Comparison of ENCODE assay signal across 23 cellular contexts in the genomic region with DNA sequence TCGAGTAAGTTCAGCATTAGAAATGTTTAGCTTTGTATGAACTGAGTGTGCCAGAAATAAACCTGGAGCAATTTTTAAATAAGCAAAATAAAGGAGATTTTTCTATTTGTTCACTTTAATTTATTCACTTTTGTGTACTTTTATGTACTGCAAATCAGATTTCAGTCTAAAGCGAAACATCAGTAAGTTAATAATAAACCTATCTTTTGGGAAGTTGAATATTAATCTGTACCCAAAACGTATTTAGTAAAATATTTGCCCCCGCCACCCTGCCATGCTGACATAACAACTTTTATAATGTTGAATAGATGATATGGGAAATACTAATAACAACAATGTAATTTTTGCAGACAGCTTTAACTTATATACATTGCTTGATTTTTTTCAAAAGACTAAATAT.
"Had no signal": no experiment of that assay in that cellular context is flagged by ENCODE, and none has a peak within 500 bp of the region (broad histone marks: within the 10 kb centered on the region; RNA-seq: fewer than 3 reads in every experiment).

No MANE protein-coding gene starts in this region.

- H3K9ac ChIP-seq: SK-N-SH had no signal

- DNase-seq: activated CD4-positive, alpha-beta T cell treated with anti-CD3 and anti-CD28 coated beads, Interleukin-2, amount 10 ng/mL, durations not matched to agents 7 days and 5 days; activated CD8-positive, alpha-beta memory T cell treated with anti-CD3 and anti-CD28 coated beads, Interleukin-2, amount 10 ng/mL, durations not matched to agents 7 days and 5 days; activated CD8-positive, alpha-beta T cell treated with anti-CD3 and anti-CD28 coated beads for 36 hours; activated gamma-delta T cell treated with Interleukin-2 at 50 U/mL for 16 hours; activated T-cell treated with anti-CD3 and anti-CD28 coated beads for 4 hours; anterior cingulate cortex; central memory CD4-positive, alpha-beta T cell; dermis blood vessel endothelial cell; effector memory CD8-positive, alpha-beta T cell; esophagus squamous epithelium; gastrocnemius medialis; head of caudate nucleus; left lung; mammary epithelial cell; midbrain; nephron progenitor cell; SK-N-SH; spleen; stimulated activated CD4-positive, alpha-beta T cell treated with anti-CD3 and anti-CD28 coated beads, Interleukin-4, amount 100 ng/mL, for 24 hours; stimulated activated naive CD4-positive, alpha-beta T cell treated with Interleukin-2 at 50 U/mL for 16 hours; substantia nigra; thyroid gland had no signal

- H3K36me3 ChIP-seq: gastrocnemius medialis, left lung, thyroid gland had no signal

- H3K9me3 ChIP-seq: body of pancreas, esophagus squamous epithelium, gastrocnemius medialis, left lung, SK-N-SH, spleen, thyroid gland had no signal

- H3K4me2 ChIP-seq: SK-N-SH had no signal

- H3K27me3 ChIP-seq: body of pancreas, esophagus squamous epithelium, gastrocnemius medialis, left lung, spleen, thyroid gland had no signal

- H3K27ac ChIP-seq: gastrocnemius medialis, left lung, spleen, thyroid gland had no signal

- H3K4me1 ChIP-seq: left lung had no signal

- H3K9me2 ChIP-seq: SK-N-SH had no signal

- H3K4me3 ChIP-seq: body of pancreas, esophagus squamous epithelium, gastrocnemius medialis, left lung, spleen, thyroid gland had no signal
